ENCODE assay signal across 23 cellular contexts in the genomic region with DNA sequence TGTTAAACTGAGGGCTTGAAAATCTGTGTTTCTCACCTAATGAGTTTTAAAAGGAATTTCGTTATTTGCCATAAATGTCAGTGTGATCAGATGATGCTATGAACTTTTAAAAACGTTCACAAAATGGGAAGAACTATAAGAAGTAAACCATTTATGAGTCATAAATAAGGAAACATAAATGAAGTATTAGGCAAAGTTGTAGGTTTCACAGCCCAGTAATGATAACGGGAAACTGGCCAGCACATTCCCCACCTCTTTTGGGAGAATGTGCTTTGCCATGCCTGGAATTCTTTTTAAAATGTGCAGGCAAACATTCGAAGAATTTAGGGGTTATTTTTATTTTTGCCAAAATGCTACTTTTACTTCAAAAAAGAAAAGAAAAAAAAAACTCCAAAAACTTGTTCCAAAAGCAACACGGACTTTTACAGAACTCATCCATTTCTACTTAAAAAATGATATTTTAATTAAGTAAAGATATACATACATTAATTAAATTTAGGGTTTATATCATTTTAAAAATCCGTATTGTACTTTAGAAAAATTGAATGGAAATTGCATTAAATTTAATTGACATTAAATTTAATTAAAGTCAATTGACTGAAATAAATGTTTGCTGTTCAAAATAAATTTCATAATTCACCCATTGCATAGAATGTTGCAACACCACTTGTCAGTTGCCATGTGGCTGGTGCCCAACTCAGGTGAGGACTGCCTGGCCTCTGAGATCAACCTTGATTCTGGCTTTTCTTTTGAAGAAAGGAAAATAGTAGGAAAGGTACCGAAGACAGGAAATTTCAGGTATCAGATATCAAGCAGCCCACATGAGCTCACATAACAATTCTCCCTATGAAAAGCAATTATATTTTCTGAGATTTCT.
A peak's percentile ranks its signal among the peaks of the same experiment; 100 is the strongest.
DNase-seq lines count a peak whose midpoint lies in the region; ATAC-seq and TF ChIP-seq lines count a peak whose summit lies in the region.
"Had no signal": no experiment of that assay in that cellular context is flagged by ENCODE, and none has a peak within 500 bp of the region (broad histone marks: within the 10 kb centered on the region; RNA-seq: fewer than 3 reads in every experiment).

No MANE protein-coding gene starts in this region.

- H3K9me3 Mint-ChIP-seq in GM23338 (no peaks in the 10 kb centered on the region), endodermal cell (no peaks in the 10 kb centered on the region)
- H3K9me3 Mint-ChIP-seq: activated CD4-positive, alpha-beta memory T cell treated with anti-CD3 and anti-CD28 coated beads for 36 hours; activated naive CD4-positive, alpha-beta T cell treated with anti-CD3 and anti-CD28 coated beads, Interleukin-2, amount 50 U/mL, for 24 hours; activated T-cell treated with anti-CD3 and anti-CD28 coated beads, Interleukin-2, amount 50 U/mL, for 24 hours; memory B cell had no signal

- H3K79me2 ChIP-seq in GM23338 (replicated peaks; ENCODE audit: insufficient read depth): no peaks in the 10 kb centered on the region

- ATAC-seq in GM23338: no peak
- ATAC-seq: heart right ventricle had no signal

- peak overlapping the region; percentile 12; the same call in 1 of the 2 replicates for H2AFZ ChIP-seq in GM23338

- H3K36me3 Mint-ChIP-seq in GM23338 (ENCODE audit: low read depth) (no peaks in the 10 kb centered on the region), endodermal cell (ENCODE audit: low read depth) (no peaks in the 10 kb centered on the region)
- H3K36me3 Mint-ChIP-seq: activated CD4-positive, alpha-beta memory T cell treated with anti-CD3 and anti-CD28 coated beads for 36 hours; activated naive CD4-positive, alpha-beta T cell treated with anti-CD3 and anti-CD28 coated beads, Interleukin-2, amount 50 U/mL, for 24 hours; memory B cell had no signal

- H3K27me3 ChIP-seq in GM23338 (ENCODE audit: insufficient read depth) (no peaks in the 10 kb centered on the region), HAP-1 (ENCODE audit: low read depth) (no peaks in the 10 kb centered on the region), endodermal cell (ENCODE audit: control insufficient read depth, insufficient read depth, low read length, poor library complexity, severe bottlenecking) (no peaks in the 10 kb centered on the region)
- H3K27me3 ChIP-seq: dorsolateral prefrontal cortex, esophagus muscularis mucosa, heart right ventricle had no signal

- H4K20me1 ChIP-seq in GM23338 (replicated peaks; ENCODE audit: insufficient read depth): no peaks in the 10 kb centered on the region

- peaks cover 15% of the 10 kb centered on the region for H3K4me1 ChIP-seq in GM23338 (ENCODE audit: insufficient read depth)
- no peaks in the 10 kb centered on the region for H3K4me1 ChIP-seq in HAP-1
- no peaks in the 10 kb centered on the region for H3K4me1 ChIP-seq in endodermal cell (ENCODE audit: control insufficient read depth, insufficient read depth, low read length)

- H3F3A ChIP-seq in GM23338 (replicated peaks; ENCODE audit: low read depth): no peaks in the 10 kb centered on the region

- H3K27ac ChIP-seq in GM23338 (ENCODE audit: low read depth): no peak overlapping the region
- no peak overlapping the region for H3K27ac ChIP-seq in endodermal cell (ENCODE audit: low read depth, low read length)
- H3K27ac ChIP-seq: C4-2B, dorsolateral prefrontal cortex, esophagus muscularis mucosa, heart right ventricle had no signal

- peaks cover 13% of the 10 kb centered on the region; the same call in 2 of the 3 replicates for H3K4me1 Mint-ChIP-seq in GM23338
- H3K4me1 Mint-ChIP-seq in endodermal cell: no peaks in the 10 kb centered on the region
- H3K4me1 Mint-ChIP-seq: activated naive CD4-positive, alpha-beta T cell treated with anti-CD3 and anti-CD28 coated beads, Interleukin-2, amount 50 U/mL, for 24 hours; memory B cell had no signal

- 89 to 100% methylated on average over 2 to 5 of the region's 7 CpGs for WGBS in endodermal cell (ENCODE audit: insufficient coverage in 1 of 2, insufficient read length in 1 of 2), 2 experiments

- H3K27me3 Mint-ChIP-seq in GM23338 (ENCODE audit: insufficient read depth, low read depth, poor library complexity) (no peaks in the 10 kb centered on the region), endodermal cell (ENCODE audit: insufficient read depth) (no peaks in the 10 kb centered on the region)
- H3K27me3 Mint-ChIP-seq: activated CD4-positive, alpha-beta memory T cell treated with anti-CD3 and anti-CD28 coated beads for 36 hours; activated naive CD4-positive, alpha-beta T cell treated with anti-CD3 and anti-CD28 coated beads, Interleukin-2, amount 50 U/mL, for 24 hours; memory B cell had no signal

- TF ChIP-seq CTCF in GM23338 (conservative IDR thresholded peaks at IDR 0.05; ENCODE audit: low read depth in 2 of 2) (no peak), astrocyte of the cerebellum (IDR thresholded peaks at IDR 0.05; ENCODE audit: low read depth, low read length, missing control alignments) (no peak), fibroblast of villous mesenchyme (IDR thresholded peaks at IDR 0.05; ENCODE audit: insufficient read depth, low read depth, low read length) (no peak), retinal pigment epithelial cell (conservative IDR thresholded peaks at IDR 0.05; ENCODE audit: low read depth, low read length) (no peak), endodermal cell (conservative IDR thresholded peaks at IDR 0.05) (no peak)

- H3K4me2 ChIP-seq in GM23338: no peak overlapping the region

- H3K4me3 Mint-ChIP-seq in GM23338 (no peak overlapping the region), endodermal cell (no peak overlapping the region)
- H3K4me3 Mint-ChIP-seq: activated CD4-positive, alpha-beta memory T cell treated with anti-CD3 and anti-CD28 coated beads for 36 hours; activated naive CD4-positive, alpha-beta T cell treated with anti-CD3 and anti-CD28 coated beads, Interleukin-2, amount 50 U/mL, for 24 hours; activated T-cell treated with anti-CD3 and anti-CD28 coated beads, Interleukin-2, amount 50 U/mL, for 24 hours; memory B cell had no signal

- in situ Hi-C loops in astrocyte of the cerebellum (cut with HindIII; ENCODE audit: low sequenced_read_pairs) (no loop called here), HAP-1 (cut with MboI; ENCODE audit: low sequenced_read_pairs) (no loop called here)

- no peaks in the 10 kb centered on the region for H3K36me3 ChIP-seq in GM23338 (ENCODE audit: insufficient read depth)
- no peaks in the 10 kb centered on the region for H3K36me3 ChIP-seq in HAP-1 (replicated peaks)
- H3K36me3 ChIP-seq in endodermal cell (ENCODE audit: control insufficient read depth, insufficient read depth, low read length): no peaks in the 10 kb centered on the region
- H3K36me3 ChIP-seq: esophagus muscularis mucosa, heart right ventricle, thoracic aorta had no signal

- no peaks in the 10 kb centered on the region for H3K9me3 ChIP-seq in HAP-1
- H3K9me3 ChIP-seq in endodermal cell (ENCODE audit: control insufficient read depth, low read length): no peaks in the 10 kb centered on the region
- H3K9me3 ChIP-seq: esophagus muscularis mucosa, heart right ventricle, thoracic aorta had no signal

- H3K27ac Mint-ChIP-seq in GM23338 (0 out of 2 replicates have a peak overlapping the region, but pooled peaks have one; percentile 0), endodermal cell (no peak overlapping the region)
- H3K27ac Mint-ChIP-seq: activated CD4-positive, alpha-beta memory T cell treated with anti-CD3 and anti-CD28 coated beads for 36 hours; activated naive CD4-positive, alpha-beta T cell treated with anti-CD3 and anti-CD28 coated beads, Interleukin-2, amount 50 U/mL, for 24 hours; activated T-cell treated with anti-CD3 and anti-CD28 coated beads, Interleukin-2, amount 50 U/mL, for 24 hours; memory B cell had no signal

- no peaks in the 10 kb centered on the region; the same call in 1 of the 2 replicates for H3K9me2 ChIP-seq in GM23338 (ENCODE audit: insufficient read depth)

- DNase-seq in GM23338 (ENCODE audit: low spot score) (no peak), astrocyte of the cerebellum (ENCODE audit: low read depth) (peak; percentile 26), fibroblast of villous mesenchyme (ENCODE audit: low read depth) (peak; percentile 2), retinal pigment epithelial cell (ENCODE audit: low read depth) (peak; percentile 74), HAP-1 (ENCODE audit: low spot score in 2 of 2) (no peak), endodermal cell (no peak)
- DNase-seq in activated effector memory CD4-positive, alpha-beta T cell treated with anti-CD3 and anti-CD28 coated beads, Interleukin-2, amount 50 U/mL, for 16 hours: no peak
- DNase-seq: activated CD4-positive, alpha-beta memory T cell treated with anti-CD3 and anti-CD28 coated beads for 36 hours; activated T-cell treated with anti-CD3 and anti-CD28 coated beads, Interleukin-2, amount 50 U/mL, for 24 hours; DMS 273 treated with DMSO at 0.1 percent for 48 hours; dorsolateral prefrontal cortex; heart right ventricle; islet precursor cell; MV-4-11; NCI-H2029 treated with DMSO at 0.1 percent for 48 hours; NCI-H524; Right ventricle myocardium superior; T-helper 2 cell had no signal

- no peak overlapping the region for H3K9ac ChIP-seq in endodermal cell (ENCODE audit: extremely low read depth, low read length, poor library complexity, severe bottlenecking)

- H3K4me3 ChIP-seq in GM23338 (no peak overlapping the region), astrocyte of the cerebellum (ENCODE audit: low read depth, low read length) (no peak overlapping the region), fibroblast of villous mesenchyme (ENCODE audit: low read depth, low read length) (no peak overlapping the region), retinal pigment epithelial cell (ENCODE audit: low read length) (no peak overlapping the region), HAP-1 (no peak overlapping the region), endodermal cell (ENCODE audit: low read length) (no peak overlapping the region)
- H3K4me3 ChIP-seq: dorsolateral prefrontal cortex, esophagus muscularis mucosa, heart right ventricle, thoracic aorta had no signal

TF ChIP-seq in GM23338, 12 proteins besides CTCF, POLR2A, EP300 and RAD21:
- TF ChIP-seq EZH2 (IDR thresholded peaks at IDR 0.05; ENCODE audit: low read depth, unreplicated experiment) (no peak), POLR2AphosphoS5 (IDR thresholded peaks at IDR 0.05; ENCODE audit: low read depth) (no peak)
TF ChIP-seq in GM23338: peak in this region for 0.

Comparison
In these comparisons a context has a peak if more than half of its experiments do, and no peak if none do; other contexts are left out.
1. DNase-seq: peak in astrocyte of the cerebellum (single experiment), fibroblast of villous mesenchyme (single experiment) and retinal pigment epithelial cell (single experiment); none in GM23338 (single experiment), HAP-1 (0 of 2), activated effector memory CD4-positive, alpha-beta T cell treated with anti-CD3 and anti-CD28 coated beads, Interleukin-2, amount 50 U/mL, for 16 hours (single experiment) and endodermal cell (single experiment).